ENCODE assay signal across 7 cellular contexts in genomic region chr3:12556243-12556722, GRCh38. TPM values are rescaled to one million over a fixed set of nuclear protein-coding genes. Genes with fewer than 3 reads are reported as not detected.
DNase-seq lines count a peak whose midpoint lies in the region; ATAC-seq and TF ChIP-seq lines count a peak whose summit lies in the region.

No MANE protein-coding gene starts in this region.

- DNase-seq in Right ventricle myocardium superior: no peak
- DNase-seq in gastrocnemius medialis: no peak
- DNase-seq in NCI-H69 (lab: John Stamatoyannopoulos, UW): no peak
- no peak for DNase-seq in GM19240 (ENCODE audit: insufficient read length, low spot score)

- in situ Hi-C loops in gastrocnemius medialis (cut with MboI; ENCODE audit: low sequenced_read_pairs in 4 of 4): loop anchor here in 1 of 4 donors (25.0 kb wide), 1 partner anchor 156 kb away; no protein-coding TSS in a partner anchor

- H3K9me3 ChIP-seq in gastrocnemius medialis: no peaks in the 10 kb centered on the region

- TF ChIP-seq CTCF in VCaP (conservative IDR thresholded peaks at IDR 0.05) (no peak), gastrocnemius medialis (IDR thresholded peaks at IDR 0.05 in 4 of 5, conservative IDR thresholded peaks at IDR 0.05 in 1 of 5) (no peak)

- intact Hi-C loops in Right ventricle myocardium superior (cut with DNase I) (loop anchor here (5.0 kb wide), 1 partner anchor 106 kb away; the partner anchor contains the start of gene RAF1), gastrocnemius medialis (cut with DNase I; ENCODE audit: low total_unique reads) (loop anchor here (2.0 to 5.0 kb wide), 3 partner anchors 71 to 151 kb away; partner anchors contain the start of gene TSEN2)

- H3K36me3 ChIP-seq in gastrocnemius medialis: no peaks in the 10 kb centered on the region

- peak overlapping the region; percentile 75 to 99 (median 94) for H3K4me3 ChIP-seq in gastrocnemius medialis

- H3K4me1 ChIP-seq in gastrocnemius medialis: peaks cover 46 to 49% of the 10 kb centered on the region in 2 donors

- peak; percentile 2 for ATAC-seq in HG02642 (IDR thresholded peaks at IDR 0.05; ENCODE audit: poor library complexity, unreplicated experiment)
- ATAC-seq in Right ventricle myocardium superior (ENCODE audit: poor library complexity): peak; percentile 23
- peak in 1 of 2 donors; percentile 1 for ATAC-seq in gastrocnemius medialis
- no peak for ATAC-seq in GM21381 (IDR thresholded peaks at IDR 0.05; ENCODE audit: unreplicated experiment)

- no peak for TF ChIP-seq POLR2A in gastrocnemius medialis (IDR thresholded peaks at IDR 0.05)

- H3K27ac ChIP-seq in VCaP: peak overlapping the region; percentile 93
- peak overlapping the region; percentile 96 to 99 (median 98) for H3K27ac ChIP-seq in gastrocnemius medialis

- H3K27me3 ChIP-seq in gastrocnemius medialis: peaks cover 18 to 26% (median 22%) of the 10 kb centered on the region in 3 donors

RNA-seq across cellular contexts. Expression of gene MKRN2, which starts 0.6 kb away (rescaled TPM):
- 27.7 TPM for total RNA-seq in Right ventricle myocardium superior
- total RNA-seq in gastrocnemius medialis: 10 to 100 TPM; 14.8 to 29.9 (median 25.1) TPM

RNA-seq across cellular contexts. Expression of gene MKRN2OS, which starts 11.0 kb away (rescaled TPM):
- not detected for total RNA-seq in Right ventricle myocardium superior
- under 1 TPM in 1 of 4 donors, not detected in 3; 0.95 TPM for total RNA-seq in gastrocnemius medialis
